Comparison of ENCODE assay signal across 1 cellular context in the genomic region with DNA sequence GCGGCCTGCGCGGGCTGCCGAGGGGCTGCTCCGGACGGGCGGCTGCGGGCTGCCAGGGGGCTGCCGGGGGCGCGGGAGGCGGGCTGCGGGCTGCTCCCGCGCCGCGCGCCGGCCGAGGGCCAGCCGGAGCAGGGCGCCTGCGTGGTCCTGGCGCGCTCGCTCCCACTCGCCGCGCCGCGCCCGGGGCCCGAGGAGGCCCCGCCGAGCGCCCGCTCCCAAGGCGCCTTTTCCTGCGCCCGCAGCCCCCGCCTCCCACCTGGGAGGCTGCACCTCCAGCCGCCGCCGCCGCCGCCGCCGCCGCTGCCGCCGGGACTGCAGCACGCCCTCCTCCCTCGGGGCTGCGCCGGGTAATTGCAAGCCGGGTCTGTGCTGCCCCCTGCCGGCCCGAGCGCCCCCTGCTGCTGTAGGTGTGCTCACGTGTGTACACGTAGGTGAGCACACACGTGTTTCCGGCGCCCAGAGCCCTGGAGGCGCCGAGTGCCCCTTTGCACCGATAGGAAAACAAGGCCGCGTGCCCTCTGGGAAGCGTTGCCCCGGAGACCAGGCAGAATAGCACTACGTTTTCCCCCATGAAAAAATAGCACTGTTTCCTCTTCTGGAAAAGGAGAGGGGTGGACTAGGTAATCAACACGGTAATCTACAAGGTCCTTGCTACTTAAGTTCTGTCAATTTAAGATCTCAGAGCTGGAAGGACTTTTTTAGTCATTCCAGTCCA.
TF ChIP-seq lines count a peak whose summit lies in the region.

EPB41L4B (minus strand) TSS at position 326 of the 715 bp plus-strand sequence. CDS start 613 bp downstream, outside the sequence.

TF ChIP-seq in HepG2, 621 proteins besides CTCF, POLR2A, EP300 and RAD21 (continued from another document and continues in another):
- TF ChIP-seq SKI (IDR thresholded peaks at IDR 0.05; ENCODE audit: partially characterized antibody): peak; percentile 81
- TF ChIP-seq, protein P1, sequence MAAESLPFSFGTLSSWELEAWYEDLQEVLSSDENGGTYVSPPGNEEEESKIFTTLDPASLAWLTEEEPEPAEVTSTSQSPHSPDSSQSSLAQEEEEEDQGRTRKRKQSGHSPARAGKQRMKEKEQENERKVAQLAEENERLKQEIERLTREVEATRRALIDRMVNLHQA (CRISPR knock-in tag; IDR thresholded peaks at IDR 0.05): no peak
- no peak; the same call in 1 of the 2 replicates for TF ChIP-seq ZNF619 (CRISPR knock-in tag; IDR thresholded peaks at IDR 0.05)
- TF ChIP-seq MTA1 (CRISPR knock-in tag; IDR thresholded peaks at IDR 0.05; ENCODE audit: borderline replicate concordance): peak; percentile 82; the same call in 1 of the 2 replicates
- peak; percentile 60 for TF ChIP-seq RBFOX2 (IDR thresholded peaks at IDR 0.05; ENCODE audit: low read depth, low read length)
- TF ChIP-seq SATB2 (CRISPR knock-in tag; IDR thresholded peaks at IDR 0.05): no peak
- TF ChIP-seq ZNF251 (CRISPR knock-in tag; IDR thresholded peaks at IDR 0.05): no peak
- peak; percentile 98 for TF ChIP-seq ZNF543 (CRISPR knock-in tag; IDR thresholded peaks at IDR 0.05)
- TF ChIP-seq MIER3 (CRISPR knock-in tag; IDR thresholded peaks at IDR 0.05; ENCODE audit: borderline replicate concordance): peak; percentile 79
- TF ChIP-seq ZNF563 (CRISPR knock-in tag; IDR thresholded peaks at IDR 0.05): peak; percentile 87
- TF ChIP-seq, protein P2, sequence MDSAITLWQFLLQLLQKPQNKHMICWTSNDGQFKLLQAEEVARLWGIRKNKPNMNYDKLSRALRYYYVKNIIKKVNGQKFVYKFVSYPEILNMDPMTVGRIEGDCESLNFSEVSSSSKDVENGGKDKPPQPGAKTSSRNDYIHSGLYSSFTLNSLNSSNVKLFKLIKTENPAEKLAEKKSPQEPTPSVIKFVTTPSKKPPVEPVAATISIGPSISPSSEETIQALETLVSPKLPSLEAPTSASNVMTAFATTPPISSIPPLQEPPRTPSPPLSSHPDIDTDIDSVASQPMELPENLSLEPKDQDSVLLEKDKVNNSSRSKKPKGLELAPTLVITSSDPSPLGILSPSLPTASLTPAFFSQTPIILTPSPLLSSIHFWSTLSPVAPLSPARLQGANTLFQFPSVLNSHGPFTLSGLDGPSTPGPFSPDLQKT (CRISPR knock-in tag; IDR thresholded peaks at IDR 0.05; ENCODE audit: borderline replicate concordance): peak; percentile 86; the same call in 1 of the 2 replicates
- TF ChIP-seq, protein P3, sequence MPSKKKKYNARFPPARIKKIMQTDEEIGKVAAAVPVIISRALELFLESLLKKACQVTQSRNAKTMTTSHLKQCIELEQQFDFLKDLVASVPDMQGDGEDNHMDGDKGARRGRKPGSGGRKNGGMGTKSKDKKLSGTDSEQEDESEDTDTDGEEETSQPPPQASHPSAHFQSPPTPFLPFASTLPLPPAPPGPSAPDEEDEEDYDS (CRISPR knock-in tag; IDR thresholded peaks at IDR 0.05): peak; percentile 76
- TF ChIP-seq, protein P4, sequence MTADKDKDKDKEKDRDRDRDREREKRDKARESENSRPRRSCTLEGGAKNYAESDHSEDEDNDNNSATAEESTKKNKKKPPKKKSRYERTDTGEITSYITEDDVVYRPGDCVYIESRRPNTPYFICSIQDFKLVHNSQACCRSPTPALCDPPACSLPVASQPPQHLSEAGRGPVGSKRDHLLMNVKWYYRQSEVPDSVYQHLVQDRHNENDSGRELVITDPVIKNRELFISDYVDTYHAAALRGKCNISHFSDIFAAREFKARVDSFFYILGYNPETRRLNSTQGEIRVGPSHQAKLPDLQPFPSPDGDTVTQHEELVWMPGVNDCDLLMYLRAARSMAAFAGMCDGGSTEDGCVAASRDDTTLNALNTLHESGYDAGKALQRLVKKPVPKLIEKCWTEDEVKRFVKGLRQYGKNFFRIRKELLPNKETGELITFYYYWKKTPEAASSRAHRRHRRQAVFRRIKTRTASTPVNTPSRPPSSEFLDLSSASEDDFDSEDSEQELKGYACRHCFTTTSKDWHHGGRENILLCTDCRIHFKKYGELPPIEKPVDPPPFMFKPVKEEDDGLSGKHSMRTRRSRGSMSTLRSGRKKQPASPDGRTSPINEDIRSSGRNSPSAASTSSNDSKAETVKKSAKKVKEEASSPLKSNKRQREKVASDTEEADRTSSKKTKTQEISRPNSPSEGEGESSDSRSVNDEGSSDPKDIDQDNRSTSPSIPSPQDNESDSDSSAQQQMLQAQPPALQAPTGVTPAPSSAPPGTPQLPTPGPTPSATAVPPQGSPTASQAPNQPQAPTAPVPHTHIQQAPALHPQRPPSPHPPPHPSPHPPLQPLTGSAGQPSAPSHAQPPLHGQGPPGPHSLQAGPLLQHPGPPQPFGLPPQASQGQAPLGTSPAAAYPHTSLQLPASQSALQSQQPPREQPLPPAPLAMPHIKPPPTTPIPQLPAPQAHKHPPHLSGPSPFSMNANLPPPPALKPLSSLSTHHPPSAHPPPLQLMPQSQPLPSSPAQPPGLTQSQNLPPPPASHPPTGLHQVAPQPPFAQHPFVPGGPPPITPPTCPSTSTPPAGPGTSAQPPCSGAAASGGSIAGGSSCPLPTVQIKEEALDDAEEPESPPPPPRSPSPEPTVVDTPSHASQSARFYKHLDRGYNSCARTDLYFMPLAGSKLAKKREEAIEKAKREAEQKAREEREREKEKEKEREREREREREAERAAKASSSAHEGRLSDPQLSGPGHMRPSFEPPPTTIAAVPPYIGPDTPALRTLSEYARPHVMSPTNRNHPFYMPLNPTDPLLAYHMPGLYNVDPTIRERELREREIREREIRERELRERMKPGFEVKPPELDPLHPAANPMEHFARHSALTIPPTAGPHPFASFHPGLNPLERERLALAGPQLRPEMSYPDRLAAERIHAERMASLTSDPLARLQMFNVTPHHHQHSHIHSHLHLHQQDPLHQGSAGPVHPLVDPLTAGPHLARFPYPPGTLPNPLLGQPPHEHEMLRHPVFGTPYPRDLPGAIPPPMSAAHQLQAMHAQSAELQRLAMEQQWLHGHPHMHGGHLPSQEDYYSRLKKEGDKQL (CRISPR knock-in tag; IDR thresholded peaks at IDR 0.05; ENCODE audit: low read depth): peak; percentile 70; the same call in 1 of the 2 replicates
- peak; percentile 80 for TF ChIP-seq CREB1 (IDR thresholded peaks at IDR 0.05)
- TF ChIP-seq CREB1 (CRISPR knock-in tag; IDR thresholded peaks at IDR 0.05): peak; percentile 73; the same call in 1 of the 2 replicates
- peak; percentile 80 for TF ChIP-seq ZNF317 (CRISPR knock-in tag; IDR thresholded peaks at IDR 0.05)
- TF ChIP-seq ZNF550 (CRISPR knock-in tag; IDR thresholded peaks at IDR 0.05; ENCODE audit: borderline replicate concordance): no peak
- TF ChIP-seq, protein P5, sequence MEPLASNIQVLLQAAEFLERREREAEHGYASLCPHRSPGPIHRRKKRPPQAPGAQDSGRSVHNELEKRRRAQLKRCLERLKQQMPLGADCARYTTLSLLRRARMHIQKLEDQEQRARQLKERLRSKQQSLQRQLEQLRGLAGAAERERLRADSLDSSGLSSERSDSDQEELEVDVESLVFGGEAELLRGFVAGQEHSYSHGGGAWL (CRISPR knock-in tag; IDR thresholded peaks at IDR 0.05): peak; percentile 95
- peak; percentile 88 for TF ChIP-seq GATAD2A (CRISPR knock-in tag; IDR thresholded peaks at IDR 0.05)
- peak; percentile 87 for TF ChIP-seq ZNF350 (CRISPR knock-in tag; IDR thresholded peaks at IDR 0.05; ENCODE audit: borderline replicate concordance, low read depth)
- TF ChIP-seq, protein P6, sequence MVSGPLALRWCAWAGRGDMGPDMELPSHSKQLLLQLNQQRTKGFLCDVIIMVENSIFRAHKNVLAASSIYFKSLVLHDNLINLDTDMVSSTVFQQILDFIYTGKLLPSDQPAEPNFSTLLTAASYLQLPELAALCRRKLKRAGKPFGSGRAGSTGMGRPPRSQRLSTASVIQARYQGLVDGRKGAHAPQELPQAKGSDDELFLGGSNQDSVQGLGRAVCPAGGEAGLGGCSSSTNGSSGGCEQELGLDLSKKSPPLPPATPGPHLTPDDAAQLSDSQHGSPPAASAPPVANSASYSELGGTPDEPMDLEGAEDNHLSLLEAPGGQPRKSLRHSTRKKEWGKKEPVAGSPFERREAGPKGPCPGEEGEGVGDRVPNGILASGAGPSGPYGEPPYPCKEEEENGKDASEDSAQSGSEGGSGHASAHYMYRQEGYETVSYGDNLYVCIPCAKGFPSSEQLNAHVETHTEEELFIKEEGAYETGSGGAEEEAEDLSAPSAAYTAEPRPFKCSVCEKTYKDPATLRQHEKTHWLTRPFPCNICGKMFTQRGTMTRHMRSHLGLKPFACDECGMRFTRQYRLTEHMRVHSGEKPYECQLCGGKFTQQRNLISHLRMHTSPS (CRISPR knock-in tag; IDR thresholded peaks at IDR 0.05; ENCODE audit: low read depth): peak; percentile 80
- no peak for TF ChIP-seq MAFK (conservative IDR thresholded peaks at IDR 0.05 in 1 of 2, IDR thresholded peaks at IDR 0.05 in 1 of 2; ENCODE audit: low read length in 2 of 2)
- TF ChIP-seq ZFP62 (CRISPR knock-in tag; IDR thresholded peaks at IDR 0.05): no peak
- no peak for TF ChIP-seq MAFG (CRISPR knock-in tag; IDR thresholded peaks at IDR 0.05)
- TF ChIP-seq ZNF513 (CRISPR knock-in tag; conservative IDR thresholded peaks at IDR 0.05): no peak
- no peak for TF ChIP-seq KLF12 (CRISPR knock-in tag; IDR thresholded peaks at IDR 0.05; ENCODE audit: borderline replicate concordance)
- no peak for TF ChIP-seq ZNF337 (CRISPR knock-in tag; IDR thresholded peaks at IDR 0.05; ENCODE audit: borderline replicate concordance, low read depth)
- peak; percentile 61; the same call in 1 of the 2 replicates for TF ChIP-seq ZNF564 (CRISPR knock-in tag; IDR thresholded peaks at IDR 0.05)
- TF ChIP-seq AGO2 (optimal IDR thresholded peaks at IDR 0.05; ENCODE audit: low read depth, low read length): no peak
- peak; percentile 83 for TF ChIP-seq ZNF761 (CRISPR knock-in tag; conservative IDR thresholded peaks at IDR 0.05)
- no peak for TF ChIP-seq ZNF24 (IDR thresholded peaks at IDR 0.05)
- TF ChIP-seq, protein P7, sequence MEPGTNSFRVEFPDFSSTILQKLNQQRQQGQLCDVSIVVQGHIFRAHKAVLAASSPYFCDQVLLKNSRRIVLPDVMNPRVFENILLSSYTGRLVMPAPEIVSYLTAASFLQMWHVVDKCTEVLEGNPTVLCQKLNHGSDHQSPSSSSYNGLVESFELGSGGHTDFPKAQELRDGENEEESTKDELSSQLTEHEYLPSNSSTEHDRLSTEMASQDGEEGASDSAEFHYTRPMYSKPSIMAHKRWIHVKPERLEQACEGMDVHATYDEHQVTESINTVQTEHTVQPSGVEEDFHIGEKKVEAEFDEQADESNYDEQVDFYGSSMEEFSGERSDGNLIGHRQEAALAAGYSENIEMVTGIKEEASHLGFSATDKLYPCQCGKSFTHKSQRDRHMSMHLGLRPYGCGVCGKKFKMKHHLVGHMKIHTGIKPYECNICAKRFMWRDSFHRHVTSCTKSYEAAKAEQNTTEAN (CRISPR knock-in tag; conservative IDR thresholded peaks at IDR 0.05): peak; percentile 100
- TF ChIP-seq IRF2 (CRISPR knock-in tag; IDR thresholded peaks at IDR 0.05): peak; percentile 90
- peak; percentile 85 for TF ChIP-seq MIXL1 (CRISPR knock-in tag; IDR thresholded peaks at IDR 0.05)
- TF ChIP-seq ZNF788 (CRISPR knock-in tag; IDR thresholded peaks at IDR 0.05; ENCODE audit: borderline replicate concordance): peak; percentile 96; the same call in 1 of the 2 replicates
- TF ChIP-seq SMAD1 (CRISPR knock-in tag; IDR thresholded peaks at IDR 0.05; ENCODE audit: borderline replicate concordance, low read depth): peak; percentile 84; the same call in 1 of the 2 replicates
- TF ChIP-seq TAF15 (IDR thresholded peaks at IDR 0.05; ENCODE audit: low read depth, low read length, poor library complexity, severe bottlenecking): no peak
- TF ChIP-seq ZNF556 (CRISPR knock-in tag; IDR thresholded peaks at IDR 0.05; ENCODE audit: borderline replicate concordance): peak; percentile 91
- TF ChIP-seq ZNF260 (CRISPR knock-in tag; IDR thresholded peaks at IDR 0.05; ENCODE audit: borderline replicate concordance, low read depth): no peak
- TF ChIP-seq, protein P8, sequence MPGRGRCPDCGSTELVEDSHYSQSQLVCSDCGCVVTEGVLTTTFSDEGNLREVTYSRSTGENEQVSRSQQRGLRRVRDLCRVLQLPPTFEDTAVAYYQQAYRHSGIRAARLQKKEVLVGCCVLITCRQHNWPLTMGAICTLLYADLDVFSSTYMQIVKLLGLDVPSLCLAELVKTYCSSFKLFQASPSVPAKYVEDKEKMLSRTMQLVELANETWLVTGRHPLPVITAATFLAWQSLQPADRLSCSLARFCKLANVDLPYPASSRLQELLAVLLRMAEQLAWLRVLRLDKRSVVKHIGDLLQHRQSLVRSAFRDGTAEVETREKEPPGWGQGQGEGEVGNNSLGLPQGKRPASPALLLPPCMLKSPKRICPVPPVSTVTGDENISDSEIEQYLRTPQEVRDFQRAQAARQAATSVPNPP (CRISPR knock-in tag; IDR thresholded peaks at IDR 0.05): peak; percentile 79; the same call in 1 of the 2 replicates
- peak; percentile 85; the same call in 1 of the 2 replicates for TF ChIP-seq CREB3 (CRISPR knock-in tag; IDR thresholded peaks at IDR 0.05)
- peak; percentile 93 for TF ChIP-seq BORCS8-MEF2B (CRISPR knock-in tag; IDR thresholded peaks at IDR 0.05)
- TF ChIP-seq, protein P9, sequence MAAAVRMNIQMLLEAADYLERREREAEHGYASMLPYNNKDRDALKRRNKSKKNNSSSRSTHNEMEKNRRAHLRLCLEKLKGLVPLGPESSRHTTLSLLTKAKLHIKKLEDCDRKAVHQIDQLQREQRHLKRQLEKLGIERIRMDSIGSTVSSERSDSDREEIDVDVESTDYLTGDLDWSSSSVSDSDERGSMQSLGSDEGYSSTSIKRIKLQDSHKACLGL (CRISPR knock-in tag; IDR thresholded peaks at IDR 0.05): peak; percentile 95
- TF ChIP-seq ZNF713 (CRISPR knock-in tag; IDR thresholded peaks at IDR 0.05): no peak
- TF ChIP-seq PAF1 (CRISPR knock-in tag; IDR thresholded peaks at IDR 0.05): no peak
- TF ChIP-seq ZNF3 (CRISPR knock-in tag; IDR thresholded peaks at IDR 0.05): no peak
- TF ChIP-seq RBAK (CRISPR knock-in tag; IDR thresholded peaks at IDR 0.05): no peak
- TF ChIP-seq ZNF33B (CRISPR knock-in tag; IDR thresholded peaks at IDR 0.05): peak; percentile 85
